Comparison of ENCODE assay signal across 11 cellular contexts in genomic region chr2:12155308-12156061, GRCh38.
DNase-seq lines count a peak whose midpoint lies in the region; ATAC-seq, FAIRE-seq and TF ChIP-seq lines count a peak whose summit lies in the region.
"Had no signal": no experiment of that assay in that cellular context is flagged by ENCODE, and none has a peak within 500 bp of the region (broad histone marks: within the 10 kb centered on the region; RNA-seq: fewer than 3 reads in every experiment).

No MANE protein-coding gene starts in this region.

- H3K4me1 ChIP-seq in colonic mucosa (no peaks in the 10 kb centered on the region), lung (ENCODE audit: control insufficient read depth in 2 of 2, insufficient read depth in 2 of 2, low read length in 2 of 2) (peaks cover 0 to 9% of the 10 kb centered on the region in 2 donors), SJCRH30 (peaks cover 2% of the 10 kb centered on the region; the same call in 1 of the 2 replicates)

- TF ChIP-seq CTCF in AG09319 (IDR thresholded peaks at IDR 0.05; ENCODE audit: low read depth, low read length), result no peak
- no peak for TF ChIP-seq CTCF in colonic mucosa (IDR thresholded peaks at IDR 0.05)
- no peak for TF ChIP-seq CTCF in lung (IDR thresholded peaks at IDR 0.05; ENCODE audit: control extremely low read depth, extremely low read depth)
- no peak for TF ChIP-seq CTCF in D721Med (IDR thresholded peaks at IDR 0.05; ENCODE audit: insufficient read depth, missing control alignments)

- no peaks in the 10 kb centered on the region for H3K27me3 ChIP-seq in colonic mucosa
- H3K27me3 ChIP-seq in lung (ENCODE audit: control insufficient read depth, insufficient read depth), result no peaks in the 10 kb centered on the region
- no peaks in the 10 kb centered on the region for H3K27me3 ChIP-seq in SJCRH30
- H3K27me3 ChIP-seq: neutrophil had no signal

- no peak for FAIRE-seq in D721Med (lab: Jason Lieb, UNC)

- H3K4me3 ChIP-seq in colonic mucosa, result no peak overlapping the region
- H3K4me3 ChIP-seq in lung, result no peak overlapping the region
- H3K4me3 ChIP-seq in SJCRH30, result no peak overlapping the region

- intact Hi-C loops in colonic mucosa (cut with DNase I), result no loop called here

- WGBS in lung, 2 donors, result 46 to 64% methylated on average over 6 of the region's 6 CpGs

- no peak overlapping the region for H3K9ac ChIP-seq in colonic mucosa (ENCODE audit: low read depth in 2 of 2, low read length in 2 of 2)

- H3K27ac ChIP-seq in colonic mucosa, result peak overlapping the region; percentile 0
- peak overlapping the region in 1 of 2 donors; percentile 53 for H3K27ac ChIP-seq in lung (ENCODE audit: low read depth in 1 of 2, low read length in 1 of 2)
- no peak overlapping the region for H3K27ac ChIP-seq in SJCRH30
- H3K27ac ChIP-seq: neutrophil had no signal

- H3K36me3 ChIP-seq in colonic mucosa, result no peaks in the 10 kb centered on the region
- no peaks in the 10 kb centered on the region for H3K36me3 ChIP-seq in lung (ENCODE audit: control insufficient read depth in 2 of 2, insufficient read depth in 2 of 2, low read length in 2 of 2)
- H3K36me3 ChIP-seq in SJCRH30, result no peaks in the 10 kb centered on the region
- H3K36me3 ChIP-seq: neutrophil had no signal

- H3K9me3 ChIP-seq in colonic mucosa (no peaks in the 10 kb centered on the region), lung (ENCODE audit: control insufficient read depth in 2 of 2, insufficient read depth in 1 of 2, low read length in 1 of 2) (no peaks in the 10 kb centered on the region), SJCRH30 (replicated peaks) (no peaks in the 10 kb centered on the region)
- H3K9me3 ChIP-seq: neutrophil had no signal

- peak; percentile 89 for ATAC-seq in lung (ENCODE audit: insufficient read depth, low FRiP score)

- DNase-seq in AG09319 (ENCODE audit: extremely low read depth, low read depth) (peak; percentile 68), MV-4-11 (lab: John Stamatoyannopoulos, UW) (peak; percentile 88), colonic mucosa (no peak), lung (ENCODE audit: low spot score) (no peak), SJCRH30 (no peak), D721Med (ENCODE audit: insufficient read length, low spot score) (no peak), NCI-H524 treated with DMSO at 0.1 percent for 48 hours (lab: John Stamatoyannopoulos, UW) (no peak)
- no peak for DNase-seq in stimulated activated CD4-positive, alpha-beta T cell treated with anti-CD3 and anti-CD28 coated beads, Interleukin-4, amount 100 ng/mL, for 1 hour
- DNase-seq: activated T-cell treated with anti-CD3 and anti-CD28 coated beads, Interleukin-2, amount 50 U/mL, for 48 hours; NCI-H1092 had no signal

Comparison
In these comparisons a context has a peak if more than half of its experiments do, and no peak if none do; other contexts are left out.
1. DNase-seq: peak in AG09319 (single experiment) and MV-4-11 (single experiment); none in colonic mucosa (single experiment), lung (single experiment), SJCRH30 (0 of 2), D721Med (single experiment), NCI-H524 treated with DMSO at 0.1 percent for 48 hours (single experiment) and stimulated activated CD4-positive, alpha-beta T cell treated with anti-CD3 and anti-CD28 coated beads, Interleukin-4, amount 100 ng/mL, for 1 hour (single experiment).